Comparison of ENCODE assay signal across 20 cellular contexts in genomic region chr17:80017226-80018010, GRCh38.
"Had no signal": no experiment of that assay in that cellular context is flagged by ENCODE, and none has a peak within 500 bp of the region (broad histone marks: within the 10 kb centered on the region; RNA-seq: fewer than 3 reads in every experiment).

No MANE protein-coding gene starts in this region.

- H3K4me3 ChIP-seq: esophagus muscularis mucosa, gastrocnemius medialis, heart right ventricle, psoas muscle, sigmoid colon, skin epidermis had no signal

- H3K9me3 ChIP-seq: esophagus muscularis mucosa, gastrocnemius medialis, neutrophil, psoas muscle, sigmoid colon had no signal

- H3K27ac ChIP-seq: epithelial cell of prostate, esophagus muscularis mucosa, gastrocnemius medialis, heart right ventricle, neutrophil, psoas muscle, sigmoid colon, skin epidermis had no signal

- H3K36me3 ChIP-seq: gastrocnemius medialis, neutrophil had no signal

- ATAC-seq: gastrocnemius medialis; left lobe of liver; naive thymus-derived CD8-positive, alpha-beta T cell; psoas muscle had no signal

- FAIRE-seq: islet of Langerhans, urothelium cell line had no signal

- H3K4me1 ChIP-seq: esophagus muscularis mucosa, gastrocnemius medialis, heart right ventricle, psoas muscle, sigmoid colon had no signal

- DNase-seq: effector memory CD4-positive, alpha-beta T cell; gastrocnemius medialis; heart right ventricle; hypothalamus; mammary epithelial cell; naive thymus-derived CD8-positive, alpha-beta T cell; psoas muscle; retina; sigmoid colon; stimulated activated CD4-positive, alpha-beta T cell treated with anti-CD3 and anti-CD28 coated beads, Interleukin-2, amount 100 ng/mL, for 24 hours; stimulated activated CD4-positive, alpha-beta T cell treated with anti-CD3 and anti-CD28 coated beads, Interleukin-4, amount 100 ng/mL, for 4 hours; stimulated activated naive CD4-positive, alpha-beta T cell; trophoblast cell had no signal

- H3K27me3 ChIP-seq: esophagus muscularis mucosa, gastrocnemius medialis, heart right ventricle, neutrophil, sigmoid colon had no signal
